In genomic region chr15:89325039-89325803, GRCh38 we compare ENCODE assay signal across 1 cellular context.
TF ChIP-seq lines count a peak whose summit lies in the region.

No MANE protein-coding gene starts in this region.

TF ChIP-seq in HepG2, 621 proteins besides CTCF, POLR2A, EP300 and RAD21 (continued from another document):
- TF ChIP-seq PBX3 (CRISPR knock-in tag; IDR thresholded peaks at IDR 0.05; ENCODE audit: borderline replicate concordance) (no peak), E2F1 (CRISPR knock-in tag; IDR thresholded peaks at IDR 0.05) (no peak), ZZZ3 (CRISPR knock-in tag; IDR thresholded peaks at IDR 0.05; ENCODE audit: borderline replicate concordance) (no peak), ZNF605 (CRISPR knock-in tag; IDR thresholded peaks at IDR 0.05) (no peak), AGO2 (optimal IDR thresholded peaks at IDR 0.05; ENCODE audit: low read depth, low read length) (peak; percentile 50), ASH2L (IDR thresholded peaks at IDR 0.05; ENCODE audit: insufficient read length, low read depth, low read length) (peak; percentile 90), NR3C1 (CRISPR knock-in tag; IDR thresholded peaks at IDR 0.05) (no peak), ARNTL (CRISPR knock-in tag; IDR thresholded peaks at IDR 0.05) (no peak), POLR2AphosphoS5 (IDR thresholded peaks at IDR 0.05; ENCODE audit: low read depth, low read length) (no peak), RBFOX2 (IDR thresholded peaks at IDR 0.05; ENCODE audit: low read depth, low read length) (peak; percentile 41; the same call in 1 of the 2 replicates)
TF ChIP-seq in HepG2: peak in this region for 3.
